1 cellular context compared by ENCODE assay signal in genomic region chr10:71727429-71728217, GRCh38.
TF ChIP-seq lines count a peak whose summit lies in the region.

No MANE protein-coding gene starts in this region.

TF ChIP-seq in K562, 482 proteins besides CTCF, POLR2A, EP300 and RAD21 (continued from another document):
- TF ChIP-seq RERE (CRISPR knock-in tag; IDR thresholded peaks at IDR 0.05; ENCODE audit: borderline replicate concordance), result no peak
- no peak for TF ChIP-seq IRF1 (CRISPR knock-in tag; IDR thresholded peaks at IDR 0.05; ENCODE audit: borderline replicate concordance)
- peak; percentile 51; the same call in 1 of the 2 replicates for TF ChIP-seq SMARCA5 (IDR thresholded peaks at IDR 0.05)
- 0 out of 2 replicates have a peak, but pooled peaks have one; percentile 8 for TF ChIP-seq ZNF57 (CRISPR knock-in tag; IDR thresholded peaks at IDR 0.05)
- TF ChIP-seq YY1 (IDR thresholded peaks at IDR 0.05; ENCODE audit: borderline replicate concordance in 1 of 3, control insufficient read depth in 1 of 3, extremely low read depth in 1 of 3, insufficient read depth in 3 of 3, insufficient read length in 1 of 3, insufficient replicate concordance in 2 of 3, low read depth in 1 of 3, low read length in 2 of 3), result peak in 1 of 3 experiments; percentile 49
- TF ChIP-seq MTA2 (IDR thresholded peaks at IDR 0.05; ENCODE audit: low read depth), result no peak
- no peak for TF ChIP-seq ZNF354B (CRISPR knock-in tag; IDR thresholded peaks at IDR 0.05)
- TF ChIP-seq ZNF280B (CRISPR knock-in tag; IDR thresholded peaks at IDR 0.05), result no peak
- no peak for TF ChIP-seq ILF3 (IDR thresholded peaks at IDR 0.05; ENCODE audit: borderline replicate concordance)
- TF ChIP-seq KAT8 (IDR thresholded peaks at IDR 0.05; ENCODE audit: low read depth), result no peak
- no peak for TF ChIP-seq XRCC5 (IDR thresholded peaks at IDR 0.05; ENCODE audit: low read depth, low read length)
- no peak for TF ChIP-seq ZNF407 (IDR thresholded peaks at IDR 0.05; ENCODE audit: low read depth)
- no peak for TF ChIP-seq SMARCA4 (IDR thresholded peaks at IDR 0.05)
- no peak for TF ChIP-seq PHF21A (IDR thresholded peaks at IDR 0.05; ENCODE audit: borderline replicate concordance, low read depth)
- no peak for TF ChIP-seq ZNF436 (CRISPR knock-in tag; IDR thresholded peaks at IDR 0.05)
- no peak for TF ChIP-seq TCFL5 (CRISPR knock-in tag; conservative IDR thresholded peaks at IDR 0.05)
- TF ChIP-seq LEF1 (IDR thresholded peaks at IDR 0.05), result peak; percentile 62; the same call in 1 of the 2 replicates
- no peak for TF ChIP-seq NCOA6 (IDR thresholded peaks at IDR 0.05)
- no peak for TF ChIP-seq RNF2 (IDR thresholded peaks at IDR 0.05)
- TF ChIP-seq NFE2 (IDR thresholded peaks at IDR 0.05; ENCODE audit: low read depth), result no peak
